Comparison of ENCODE assay signal across 16 cellular contexts in the genomic region with DNA sequence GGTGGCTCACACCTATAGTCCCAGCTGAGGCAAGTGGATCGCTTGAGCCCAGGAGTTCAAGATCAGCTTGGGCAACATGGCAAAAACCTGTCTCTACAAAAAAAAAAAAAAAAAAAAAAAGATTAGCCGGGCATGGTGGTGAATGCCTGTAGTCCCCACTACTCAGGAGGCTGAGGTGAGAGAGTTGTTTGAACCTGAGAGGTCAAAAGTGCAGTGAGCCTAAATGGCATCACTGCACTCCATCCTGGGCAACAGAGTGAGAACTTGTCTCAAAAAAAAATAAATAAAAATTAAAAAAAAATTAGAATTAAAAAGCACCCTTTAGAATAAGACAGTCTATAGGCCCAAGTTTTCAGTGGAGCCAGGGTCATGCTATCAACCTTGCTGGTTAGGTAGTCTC.
DNase-seq lines count a peak whose midpoint lies in the region; ATAC-seq and TF ChIP-seq lines count a peak whose summit lies in the region.
"Had no signal": no experiment of that assay in that cellular context is flagged by ENCODE, and none has a peak within 500 bp of the region (broad histone marks: within the 10 kb centered on the region; RNA-seq: fewer than 3 reads in every experiment).

No MANE protein-coding gene starts in this region.

- H3K27ac ChIP-seq in OCI-LY3 (ENCODE audit: low read length) = peak overlapping the region; percentile 79
- H3K27ac ChIP-seq in effector memory CD4-positive, alpha-beta T cell (ENCODE audit: insufficient read depth, low read length, poor library complexity, severe bottlenecking) = peak overlapping the region; percentile 88
- no peak overlapping the region for H3K27ac ChIP-seq in right atrium auricular region
- H3K27ac ChIP-seq in hepatocyte = no peak overlapping the region
- H3K27ac ChIP-seq: right lobe of liver, RWPE1, upper lobe of left lung had no signal

- H3K9me3 ChIP-seq in OCI-LY3 (ENCODE audit: insufficient read depth, low read length) (no peaks in the 10 kb centered on the region), right atrium auricular region (no peaks in the 10 kb centered on the region), hepatocyte (ENCODE audit: low read depth) (no peaks in the 10 kb centered on the region)
- no peaks in the 10 kb centered on the region for H3K9me3 ChIP-seq in effector memory CD4-positive, alpha-beta T cell (ENCODE audit: control insufficient read depth, low read length)
- H3K9me3 ChIP-seq: right lobe of liver, upper lobe of left lung had no signal

- H3K4me3 ChIP-seq in OCI-LY3 (ENCODE audit: low read length) = no peak overlapping the region
- no peak overlapping the region for H3K4me3 ChIP-seq in effector memory CD4-positive, alpha-beta T cell (ENCODE audit: insufficient read depth, low read depth, low read length, poor library complexity, severe bottlenecking)
- H3K4me3 ChIP-seq in right atrium auricular region = no peak overlapping the region
- H3K4me3 ChIP-seq in hepatocyte = no peak overlapping the region
- H3K4me3 ChIP-seq: right lobe of liver, upper lobe of left lung had no signal

- DNase-seq in effector memory CD4-positive, alpha-beta T cell = no peak
- no peak for DNase-seq in right atrium auricular region (ENCODE audit: low spot score)
- no peak for DNase-seq in hepatocyte (ENCODE audit: low spot score)
- no peak for DNase-seq in NOMO-1 treated with dmso at 0.1 percent for 144 hours (lab: John Stamatoyannopoulos, UW; ENCODE audit: unreplicated experiment)
- no peak for DNase-seq in NCI-H1092 (lab: John Stamatoyannopoulos, UW)
- DNase-seq: C1 segment of cervical spinal cord; GOT3; NCI-H2029; NCI-H510A treated with DMSO at 0.1 percent for 48 hours; right lobe of liver; stimulated activated CD8-positive, alpha-beta memory T cell treated with anti-CD3 and anti-CD28 coated beads, Interleukin-4, amount 100 ng/mL, for 48 hours; upper lobe of left lung had no signal

- H3K36me3 ChIP-seq in OCI-LY3 (replicated peaks; ENCODE audit: low read depth, low read length) (no peaks in the 10 kb centered on the region), right atrium auricular region (no peaks in the 10 kb centered on the region), hepatocyte (replicated peaks; ENCODE audit: insufficient read depth, low read depth) (no peaks in the 10 kb centered on the region)
- no peaks in the 10 kb centered on the region for H3K36me3 ChIP-seq in effector memory CD4-positive, alpha-beta T cell (ENCODE audit: control insufficient read depth, insufficient read depth, low read length)
- H3K36me3 ChIP-seq: right lobe of liver, upper lobe of left lung had no signal

- TF ChIP-seq CTCF in OCI-LY3 (IDR thresholded peaks at IDR 0.05; ENCODE audit: low read depth, low read length) = no peak
- TF ChIP-seq CTCF in right atrium auricular region (IDR thresholded peaks at IDR 0.05) = no peak
- no peak for TF ChIP-seq CTCF in hepatocyte (IDR thresholded peaks at IDR 0.05; ENCODE audit: poor library complexity)

- H3K9me2 ChIP-seq in hepatocyte (replicated peaks; ENCODE audit: insufficient read depth) = no peaks in the 10 kb centered on the region

- ATAC-seq in GM18505 (IDR thresholded peaks at IDR 0.05; ENCODE audit: unreplicated experiment) (peak; percentile 18), GM21528 (IDR thresholded peaks at IDR 0.05; ENCODE audit: low FRiP score, unreplicated experiment) (peak; percentile 2)

- TF ChIP-seq POLR2A in GM18505 (IDR thresholded peaks at IDR 0.05; ENCODE audit: borderline replicate concordance, extremely low read depth, insufficient read depth, insufficient read length) = no peak

- WGBS in hepatocyte (ENCODE audit: low lambda C conversion rate, missing lambda C conversion rate) = 100% methylated on average over 2 of the region's 2 CpGs

- H4K20me1 ChIP-seq in OCI-LY3 (ENCODE audit: insufficient read depth, low read length) (no peaks in the 10 kb centered on the region), hepatocyte (ENCODE audit: insufficient read depth, poor library complexity, severe bottlenecking) (no peaks in the 10 kb centered on the region)

- H3K4me1 ChIP-seq in OCI-LY3 (ENCODE audit: low read length) = peaks cover 74% of the 10 kb centered on the region
- H3K4me1 ChIP-seq in effector memory CD4-positive, alpha-beta T cell (ENCODE audit: control insufficient read depth, insufficient read depth, low read length, poor library complexity, severe bottlenecking) = peaks cover 24% of the 10 kb centered on the region
- H3K4me1 ChIP-seq in right atrium auricular region = no peaks in the 10 kb centered on the region
- peaks cover 9% of the 10 kb centered on the region for H3K4me1 ChIP-seq in hepatocyte (ENCODE audit: insufficient read depth)
- H3K4me1 ChIP-seq: right lobe of liver had no signal

- no peaks in the 10 kb centered on the region for H3K27me3 ChIP-seq in OCI-LY3 (ENCODE audit: low read depth, low read length)
- no peaks in the 10 kb centered on the region for H3K27me3 ChIP-seq in effector memory CD4-positive, alpha-beta T cell (replicated peaks; ENCODE audit: control insufficient read depth, insufficient read depth, low read length, poor library complexity, severe bottlenecking)
- H3K27me3 ChIP-seq in right atrium auricular region = no peaks in the 10 kb centered on the region
- H3K27me3 ChIP-seq in hepatocyte = no peaks in the 10 kb centered on the region
- H3K27me3 ChIP-seq: right lobe of liver, upper lobe of left lung had no signal

- H2AFZ ChIP-seq in OCI-LY3 (ENCODE audit: low read depth, low read length) = no peak overlapping the region
- H2AFZ ChIP-seq in hepatocyte = no peak overlapping the region

- H3K9ac ChIP-seq in OCI-LY3 (ENCODE audit: low read length) = peak overlapping the region; percentile 50; the same call in 1 of the 2 replicates

- H3K79me2 ChIP-seq in OCI-LY3 (ENCODE audit: low read length) = peaks cover 9% of the 10 kb centered on the region
- no peaks in the 10 kb centered on the region for H3K79me2 ChIP-seq in hepatocyte

- H3K4me2 ChIP-seq in OCI-LY3 (ENCODE audit: low read length) = peak overlapping the region; percentile 69
- no peak overlapping the region for H3K4me2 ChIP-seq in hepatocyte

Comparison
In these comparisons a context has a peak if more than half of its experiments do, and no peak if none do; other contexts are left out.
1. H3K27ac ChIP-seq: peak in OCI-LY3 (single experiment) and effector memory CD4-positive, alpha-beta T cell (single experiment); none in right atrium auricular region (0 of 2) and hepatocyte (single experiment).